ENCODE assay signal across 17 cellular contexts in genomic region chr3:153783804-153784203, GRCh38.
"Had no signal": no experiment of that assay in that cellular context is flagged by ENCODE, and none has a peak within 500 bp of the region (broad histone marks: within the 10 kb centered on the region; RNA-seq: fewer than 3 reads in every experiment).

No MANE protein-coding gene starts in this region.

- H3K36me3 ChIP-seq: ascending aorta, left lung, sigmoid colon, thyroid gland had no signal

- H3K4me1 ChIP-seq: ascending aorta, left lung, psoas muscle, thyroid gland had no signal

- H3K27ac ChIP-seq: ascending aorta, coronary artery, left lung, psoas muscle, thyroid gland, VCaP had no signal

- H3K4me3 ChIP-seq: ascending aorta, coronary artery, left lung, psoas muscle, sigmoid colon, thyroid gland had no signal

- H3K9me3 ChIP-seq: ascending aorta, left lung, psoas muscle, sigmoid colon, thyroid gland had no signal

- H3K27me3 ChIP-seq: ascending aorta, left lung, sigmoid colon, thyroid gland had no signal

- DNase-seq: activated CD4-positive, alpha-beta T cell treated with anti-CD3 and anti-CD28 coated beads, Interleukin-2, amount 50 U/mL, for 1 hour; activated CD4-positive, CD25-positive, alpha-beta regulatory T cell treated with anti-CD3 and anti-CD28 coated beads, Interleukin-2, amount 50 U/mL, for 72 hours; activated CD8-positive, alpha-beta memory T cell treated with anti-CD3 and anti-CD28 coated beads for 24 hours; activated CD8-positive, alpha-beta memory T cell treated with anti-CD3 and anti-CD28 coated beads, Interleukin-2, amount 50 U/mL, for 48 hours; activated effector memory CD4-positive, alpha-beta T cell treated with anti-CD3 and anti-CD28 coated beads, Interleukin-2, amount 50 U/mL, for 16 hours; activated naive CD4-positive, alpha-beta T cell treated with anti-CD3 and anti-CD28 coated beads, Interleukin-2, amount 50 U/mL, for 16 hours; activated T-cell treated with anti-CD3 and anti-CD28 coated beads, Interleukin-2, amount 50 U/mL, for 72 hours; left lung; psoas muscle; stimulated activated CD4-positive, alpha-beta T cell treated with anti-CD3 and anti-CD28 coated beads, Interleukin-12 subunit alpha, Interleukin-12 subunit beta, amount 100 ng/mL, for 4 hours; stimulated activated CD4-positive, alpha-beta T cell treated with anti-CD3 and anti-CD28 coated beads, Interleukin-2, amount 100 ng/mL, for 24 hours; stimulated activated naive CD4-positive, alpha-beta T cell treated with Interleukin-2 at 50 U/mL for 16 hours; thyroid gland had no signal
